In genomic region chr1:201084171-201084766, GRCh38 we compare ENCODE assay signal across 23 cellular contexts. TPM values are rescaled to one million over a fixed set of nuclear protein-coding genes. Genes with fewer than 3 reads are reported as not detected.
DNase-seq lines count a peak whose midpoint lies in the region; ATAC-seq and TF ChIP-seq lines count a peak whose summit lies in the region.
"Had no signal": no experiment of that assay in that cellular context is flagged by ENCODE, and none has a peak within 500 bp of the region (broad histone marks: within the 10 kb centered on the region; RNA-seq: fewer than 3 reads in every experiment).

No MANE protein-coding gene starts in this region.

- no peak overlapping the region for H4K8ac ChIP-seq in neuronal stem cell (ENCODE audit: low read depth, low read length)

- H3K27ac ChIP-seq in neuronal stem cell (replicated peaks; ENCODE audit: low read length): no peak overlapping the region
- H3K27ac ChIP-seq: upper lobe of left lung had no signal

- H3K9me3 ChIP-seq in neuronal stem cell (replicated peaks in 1 of 2; ENCODE audit: control insufficient read depth in 2 of 2, insufficient read depth in 1 of 2, low read depth in 1 of 2, low read length in 2 of 2): peaks cover 0 to 2% of the 10 kb centered on the region in 2 donors
- H3K9me3 ChIP-seq: gastrocnemius medialis, upper lobe of left lung had no signal

- H2BK120ac ChIP-seq in neuronal stem cell (ENCODE audit: low read depth, low read length): no peak overlapping the region

- H3K36me3 ChIP-seq in neuronal stem cell (replicated peaks in 1 of 2; ENCODE audit: control insufficient read depth in 2 of 2, insufficient read depth in 2 of 2, low read length in 2 of 2): no peaks in the 10 kb centered on the region
- H3K36me3 ChIP-seq: upper lobe of left lung had no signal

- H3K4ac ChIP-seq in neuronal stem cell (ENCODE audit: low read length): no peak overlapping the region

- no peak overlapping the region for H3K14ac ChIP-seq in neuronal stem cell (ENCODE audit: low read length)

- no peaks in the 10 kb centered on the region for H3K27me3 ChIP-seq in neuronal stem cell (ENCODE audit: control insufficient read depth in 3 of 3, insufficient read depth in 3 of 3, low read depth in 1 of 3, low read length in 3 of 3)
- H3K27me3 ChIP-seq: gastrocnemius medialis, upper lobe of left lung had no signal

- H3K18ac ChIP-seq in neuronal stem cell (ENCODE audit: low read length): no peak overlapping the region

- ATAC-seq in GM21717 (IDR thresholded peaks at IDR 0.05; ENCODE audit: unreplicated experiment): no peak
- ATAC-seq: activated T-cell treated with anti-CD3 and anti-CD28 coated beads, Interleukin-2, amount 50 U/mL, for 72 hours; gastrocnemius medialis had no signal

- H2AK5ac ChIP-seq in neuronal stem cell (ENCODE audit: low read depth, low read length): no peak overlapping the region

- H2BK15ac ChIP-seq in neuronal stem cell (ENCODE audit: low read length): no peak overlapping the region

- no peak overlapping the region for H3K4me2 ChIP-seq in neuronal stem cell (ENCODE audit: insufficient read depth, low read length, poor library complexity, severe bottlenecking)

- no peak overlapping the region for H4K91ac ChIP-seq in neuronal stem cell (ENCODE audit: low read depth, low read length, poor library complexity)

- no peak overlapping the region for H3K9ac ChIP-seq in neuronal stem cell (ENCODE audit: low read depth, low read length, poor library complexity)

- WGBS in neuronal stem cell (ENCODE audit: extremely low coverage in 2 of 2, insufficient read length in 2 of 2, insufficient replicate concordance in 1 of 2), 2 donors: no CpG with 5 or more reads among the region's 6 CpGs

- DNase-seq in NCI-H146 (lab: John Stamatoyannopoulos, UW) (peak; percentile 22), NCI-H146 treated with DMSO at 0.1 percent for 48 hours (lab: John Stamatoyannopoulos, UW; ENCODE audit: unreplicated experiment) (no peak), NCI-H1092 (lab: John Stamatoyannopoulos, UW) (peak; percentile 16), NCI-H748 treated with DMSO at 0.1 percent for 48 hours (lab: John Stamatoyannopoulos, UW) (peak; percentile 17), neuronal stem cell (ENCODE audit: low spot score) (no peak), NCI-H446 (lab: John Stamatoyannopoulos, UW) (no peak), foreskin fibroblast (no peak)
- DNase-seq: 8988T; activated CD8-positive, alpha-beta memory T cell treated with anti-CD3 and anti-CD28 coated beads for 24 hours; activated naive CD4-positive, alpha-beta T cell treated with anti-CD3 and anti-CD28 coated beads, Interleukin-2, amount 50 U/mL, for 16 hours; activated T-cell treated with anti-CD3 and anti-CD28 coated beads, Interleukin-2, amount 50 U/mL, for 72 hours; AML-193; central memory CD4-positive, alpha-beta T cell; gastrocnemius medialis; NCI-H226; nucleus accumbens; stimulated activated CD4-positive, alpha-beta T cell treated with anti-CD3 and anti-CD28 coated beads, Interleukin-12 subunit alpha, Interleukin-12 subunit beta, amount 100 ng/mL, for 4 hours; upper lobe of left lung had no signal

- H2BK12ac ChIP-seq in neuronal stem cell (ENCODE audit: low read length): no peak overlapping the region

- peak overlapping the region; percentile 53 for H2AFZ ChIP-seq in neuronal stem cell (ENCODE audit: low read length)

- no peak for TF ChIP-seq CTCF in foreskin fibroblast (IDR thresholded peaks at IDR 0.05; ENCODE audit: low read depth, low read length)

- H3K79me1 ChIP-seq in neuronal stem cell (ENCODE audit: low read depth, low read length): no peaks in the 10 kb centered on the region

- H2BK5ac ChIP-seq in neuronal stem cell (ENCODE audit: low read length): no peak overlapping the region

- H3K4me1 ChIP-seq in neuronal stem cell (ENCODE audit: control insufficient read depth in 2 of 2, insufficient read depth in 1 of 2, low read depth in 1 of 2, low read length in 2 of 2): peaks cover 6 to 15% of the 10 kb centered on the region in 2 donors
- H3K4me1 ChIP-seq: upper lobe of left lung had no signal

- H3K4me3 ChIP-seq in neuronal stem cell (ENCODE audit: low read length in 2 of 2) (no peak overlapping the region), foreskin fibroblast (ENCODE audit: low read depth in 1 of 2, low read length in 2 of 2) (no peak overlapping the region)
- H3K4me3 ChIP-seq: gastrocnemius medialis, lung, upper lobe of left lung had no signal

- no peak overlapping the region for H3K23ac ChIP-seq in neuronal stem cell (ENCODE audit: low read depth, low read length, poor library complexity)

RNA-seq across cellular contexts. Expression of gene CACNA1S, which starts 28.0 kb away (rescaled TPM):
- polyA plus RNA-seq in neuronal stem cell (2013, experiment 1 of 2): 0.17 TPM
- 0.21 TPM for polyA plus RNA-seq in neuronal stem cell (2013, experiment 2 of 2)
- polyA plus RNA-seq: aorta, esophagus, keratinocyte had no signal

RNA-seq across cellular contexts. Expression of gene ASCL5, which starts 42.7 kb away (rescaled TPM):
- polyA plus RNA-seq in neuronal stem cell (2013, experiment 1 of 2): 0.04 TPM
- polyA plus RNA-seq in neuronal stem cell (2013, experiment 2 of 2): 0.03 TPM
- polyA plus RNA-seq: esophagus, keratinocyte had no signal

Comparison
In these comparisons a context has a peak if more than half of its experiments do, and no peak if none do; other contexts are left out.
1. DNase-seq: peak in NCI-H146 (single experiment), NCI-H1092 (single experiment) and NCI-H748 treated with DMSO at 0.1 percent for 48 hours (single experiment); none in NCI-H146 treated with DMSO at 0.1 percent for 48 hours (single experiment), neuronal stem cell (single experiment), NCI-H446 (0 of 2) and foreskin fibroblast (0 of 2).